1 cellular context compared by ENCODE assay signal in the genomic region with DNA sequence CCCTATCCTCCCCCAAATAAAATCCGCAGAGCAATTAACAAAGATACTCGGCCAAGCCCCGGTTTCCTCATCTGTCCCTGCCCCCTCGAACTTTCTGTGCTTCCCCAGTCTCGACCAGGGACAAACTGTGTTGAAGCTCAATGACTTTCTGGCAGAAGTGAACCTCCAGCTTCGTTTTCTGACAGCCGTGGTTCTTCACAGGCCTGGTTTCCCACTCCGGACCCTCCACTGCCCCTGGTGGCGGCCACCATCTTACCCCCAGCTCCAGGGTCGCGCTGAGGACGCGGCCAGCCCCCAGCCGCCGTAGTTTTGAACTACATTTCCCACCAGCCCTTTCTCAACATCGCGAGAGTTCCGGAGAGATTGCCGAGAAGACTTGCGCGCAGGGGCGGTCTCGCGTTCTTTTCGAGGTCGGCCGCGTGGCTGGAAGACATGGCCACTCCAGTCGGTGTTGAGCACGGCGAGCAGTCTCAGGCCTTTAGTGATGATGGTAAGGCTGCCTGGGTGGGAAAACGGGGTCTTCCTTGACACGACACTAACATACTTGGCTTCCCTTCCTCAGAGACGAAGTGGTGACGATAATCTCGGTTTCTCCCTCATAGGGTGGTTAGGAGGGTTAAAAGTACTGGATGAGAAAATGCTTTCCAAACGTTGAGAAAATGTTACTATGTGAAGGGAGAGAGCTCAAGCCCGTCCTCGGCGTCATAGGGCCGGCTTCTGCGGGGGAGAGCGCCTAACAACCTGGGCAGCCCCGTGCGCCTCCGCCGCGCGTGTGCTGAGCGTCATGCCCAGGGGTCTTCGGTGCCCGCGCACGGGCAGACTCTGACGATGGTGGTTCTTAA.
TF ChIP-seq lines count a peak whose summit lies in the region.

No MANE protein-coding gene starts in this region.

TF ChIP-seq in HEK293, 187 proteins besides CTCF, POLR2A, EP300 and RAD21 (continued from another document):
- TF ChIP-seq, protein P1, sequence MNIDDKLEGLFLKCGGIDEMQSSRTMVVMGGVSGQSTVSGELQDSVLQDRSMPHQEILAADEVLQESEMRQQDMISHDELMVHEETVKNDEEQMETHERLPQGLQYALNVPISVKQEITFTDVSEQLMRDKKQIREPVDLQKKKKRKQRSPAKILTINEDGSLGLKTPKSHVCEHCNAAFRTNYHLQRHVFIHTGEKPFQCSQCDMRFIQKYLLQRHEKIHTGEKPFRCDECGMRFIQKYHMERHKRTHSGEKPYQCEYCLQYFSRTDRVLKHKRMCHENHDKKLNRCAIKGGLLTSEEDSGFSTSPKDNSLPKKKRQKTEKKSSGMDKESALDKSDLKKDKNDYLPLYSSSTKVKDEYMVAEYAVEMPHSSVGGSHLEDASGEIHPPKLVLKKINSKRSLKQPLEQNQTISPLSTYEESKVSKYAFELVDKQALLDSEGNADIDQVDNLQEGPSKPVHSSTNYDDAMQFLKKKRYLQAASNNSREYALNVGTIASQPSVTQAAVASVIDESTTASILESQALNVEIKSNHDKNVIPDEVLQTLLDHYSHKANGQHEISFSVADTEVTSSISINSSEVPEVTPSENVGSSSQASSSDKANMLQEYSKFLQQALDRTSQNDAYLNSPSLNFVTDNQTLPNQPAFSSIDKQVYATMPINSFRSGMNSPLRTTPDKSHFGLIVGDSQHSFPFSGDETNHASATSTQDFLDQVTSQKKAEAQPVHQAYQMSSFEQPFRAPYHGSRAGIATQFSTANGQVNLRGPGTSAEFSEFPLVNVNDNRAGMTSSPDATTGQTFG (tag by site-specific recombination; IDR thresholded peaks at IDR 0.05; ENCODE audit: borderline replicate concordance): no peak
- TF ChIP-seq IKZF3 (tag by site-specific recombination; IDR thresholded peaks at IDR 0.05): no peak
- no peak for TF ChIP-seq HOXC10 (CRISPR knock-in tag; IDR thresholded peaks at IDR 0.05)
- TF ChIP-seq ZNF530 (tag by site-specific recombination; IDR thresholded peaks at IDR 0.05; ENCODE audit: low read depth): peak; percentile 32; the same call in 1 of the 2 replicates
- TF ChIP-seq, protein P2, sequence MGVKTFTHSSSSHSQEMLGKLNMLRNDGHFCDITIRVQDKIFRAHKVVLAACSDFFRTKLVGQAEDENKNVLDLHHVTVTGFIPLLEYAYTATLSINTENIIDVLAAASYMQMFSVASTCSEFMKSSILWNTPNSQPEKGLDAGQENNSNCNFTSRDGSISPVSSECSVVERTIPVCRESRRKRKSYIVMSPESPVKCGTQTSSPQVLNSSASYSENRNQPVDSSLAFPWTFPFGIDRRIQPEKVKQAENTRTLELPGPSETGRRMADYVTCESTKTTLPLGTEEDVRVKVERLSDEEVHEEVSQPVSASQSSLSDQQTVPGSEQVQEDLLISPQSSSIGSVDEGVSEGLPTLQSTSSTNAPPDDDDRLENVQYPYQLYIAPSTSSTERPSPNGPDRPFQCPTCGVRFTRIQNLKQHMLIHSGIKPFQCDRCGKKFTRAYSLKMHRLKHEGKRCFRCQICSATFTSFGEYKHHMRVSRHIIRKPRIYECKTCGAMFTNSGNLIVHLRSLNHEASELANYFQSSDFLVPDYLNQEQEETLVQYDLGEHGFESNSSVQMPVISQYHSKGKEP (tag by site-specific recombination; IDR thresholded peaks at IDR 0.05): peak; percentile 10; the same call in 1 of the 2 replicates
- TF ChIP-seq ZNF335 (tag by site-specific recombination; conservative IDR thresholded peaks at IDR 0.05): peak; percentile 83
- TF ChIP-seq ZNF48 (tag by site-specific recombination; IDR thresholded peaks at IDR 0.05): no peak
- peak; percentile 84 for TF ChIP-seq YY2 (tag by site-specific recombination; IDR thresholded peaks at IDR 0.05)
- peak; percentile 96 for TF ChIP-seq ZNF501 (tag by site-specific recombination; IDR thresholded peaks at IDR 0.05)
- TF ChIP-seq, protein P3, sequence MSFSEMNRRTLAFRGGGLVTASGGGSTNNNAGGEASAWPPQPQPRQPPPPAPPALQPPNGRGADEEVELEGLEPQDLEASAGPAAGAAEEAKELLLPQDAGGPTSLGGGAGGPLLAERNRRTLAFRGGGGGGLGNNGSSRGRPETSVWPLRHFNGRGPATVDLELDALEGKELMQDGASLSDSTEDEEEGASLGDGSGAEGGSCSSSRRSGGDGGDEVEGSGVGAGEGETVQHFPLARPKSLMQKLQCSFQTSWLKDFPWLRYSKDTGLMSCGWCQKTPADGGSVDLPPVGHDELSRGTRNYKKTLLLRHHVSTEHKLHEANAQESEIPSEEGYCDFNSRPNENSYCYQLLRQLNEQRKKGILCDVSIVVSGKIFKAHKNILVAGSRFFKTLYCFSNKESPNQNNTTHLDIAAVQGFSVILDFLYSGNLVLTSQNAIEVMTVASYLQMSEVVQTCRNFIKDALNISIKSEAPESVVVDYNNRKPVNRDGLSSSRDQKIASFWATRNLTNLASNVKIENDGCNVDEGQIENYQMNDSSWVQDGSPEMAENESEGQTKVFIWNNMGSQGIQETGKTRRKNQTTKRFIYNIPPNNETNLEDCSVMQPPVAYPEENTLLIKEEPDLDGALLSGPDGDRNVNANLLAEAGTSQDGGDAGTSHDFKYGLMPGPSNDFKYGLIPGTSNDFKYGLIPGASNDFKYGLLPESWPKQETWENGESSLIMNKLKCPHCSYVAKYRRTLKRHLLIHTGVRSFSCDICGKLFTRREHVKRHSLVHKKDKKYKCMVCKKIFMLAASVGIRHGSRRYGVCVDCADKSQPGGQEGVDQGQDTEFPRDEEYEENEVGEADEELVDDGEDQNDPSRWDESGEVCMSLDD (tag by site-specific recombination; IDR thresholded peaks at IDR 0.05): 0 out of 2 replicates have a peak, but pooled peaks have one; percentile 8
- TF ChIP-seq ZNF843 (tag by site-specific recombination; IDR thresholded peaks at IDR 0.05): peak; percentile 10; the same call in 1 of the 2 replicates
- TF ChIP-seq ZNF2 (tag by site-specific recombination; IDR thresholded peaks at IDR 0.05): peak; percentile 76
- peak; percentile 73 for TF ChIP-seq ZBTB48 (tag by site-specific recombination; IDR thresholded peaks at IDR 0.05)
- TF ChIP-seq KLF8 (tag by site-specific recombination; IDR thresholded peaks at IDR 0.05): peak; percentile 91
- TF ChIP-seq, protein P4, sequence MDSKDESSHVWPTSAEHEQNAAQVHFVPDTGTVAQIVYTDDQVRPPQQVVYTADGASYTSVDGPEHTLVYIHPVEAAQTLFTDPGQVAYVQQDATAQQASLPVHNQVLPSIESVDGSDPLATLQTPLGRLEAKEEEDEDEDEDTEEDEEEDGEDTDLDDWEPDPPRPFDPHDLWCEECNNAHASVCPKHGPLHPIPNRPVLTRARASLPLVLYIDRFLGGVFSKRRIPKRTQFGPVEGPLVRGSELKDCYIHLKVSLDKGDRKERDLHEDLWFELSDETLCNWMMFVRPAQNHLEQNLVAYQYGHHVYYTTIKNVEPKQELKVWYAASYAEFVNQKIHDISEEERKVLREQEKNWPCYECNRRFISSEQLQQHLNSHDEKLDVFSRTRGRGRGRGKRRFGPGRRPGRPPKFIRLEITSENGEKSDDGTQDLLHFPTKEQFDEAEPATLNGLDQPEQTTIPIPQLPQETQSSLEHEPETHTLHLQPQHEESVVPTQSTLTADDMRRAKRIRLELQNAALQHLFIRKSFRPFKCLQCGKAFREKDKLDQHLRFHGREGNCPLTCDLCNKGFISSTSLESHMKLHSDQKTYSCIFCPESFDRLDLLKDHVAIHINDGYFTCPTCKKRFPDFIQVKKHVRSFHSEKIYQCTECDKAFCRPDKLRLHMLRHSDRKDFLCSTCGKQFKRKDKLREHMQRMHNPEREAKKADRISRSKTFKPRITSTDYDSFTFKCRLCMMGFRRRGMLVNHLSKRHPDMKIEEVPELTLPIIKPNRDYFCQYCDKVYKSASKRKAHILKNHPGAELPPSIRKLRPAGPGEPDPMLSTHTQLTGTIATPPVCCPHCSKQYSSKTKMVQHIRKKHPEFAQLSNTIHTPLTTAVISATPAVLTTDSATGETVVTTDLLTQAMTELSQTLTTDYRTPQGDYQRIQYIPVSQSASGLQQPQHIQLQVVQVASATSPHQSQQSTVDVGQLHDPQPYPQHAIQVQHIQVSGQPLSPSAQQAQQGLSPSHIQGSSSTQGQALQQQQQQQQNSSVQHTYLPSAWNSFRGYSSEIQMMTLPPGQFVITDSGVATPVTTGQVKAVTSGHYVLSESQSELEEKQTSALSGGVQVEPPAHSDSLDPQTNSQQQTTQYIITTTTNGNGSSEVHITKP (tag by site-specific recombination; IDR thresholded peaks at IDR 0.05): 0 out of 2 replicates have a peak, but pooled peaks have one; percentile 45
- TF ChIP-seq KLF10 (tag by site-specific recombination; IDR thresholded peaks at IDR 0.05): 0 out of 2 replicates have a peak, but pooled peaks have one; percentile 36
- TF ChIP-seq YY1 (tag by site-specific recombination; IDR thresholded peaks at IDR 0.05): peak; percentile 93
- TF ChIP-seq ZFP69B (tag by site-specific recombination; IDR thresholded peaks at IDR 0.05): peak; percentile 4; the same call in 1 of the 2 replicates
- TF ChIP-seq ZNF76 (tag by site-specific recombination; IDR thresholded peaks at IDR 0.05; ENCODE audit: borderline replicate concordance, low read depth): peak; percentile 95
- no peak for TF ChIP-seq ZNF776 (tag by site-specific recombination; IDR thresholded peaks at IDR 0.05; ENCODE audit: borderline replicate concordance)
- TF ChIP-seq ZFHX2 (tag by site-specific recombination; conservative IDR thresholded peaks at IDR 0.05): peak; percentile 36
- peak; percentile 56 for TF ChIP-seq ZNF629 (tag by site-specific recombination; IDR thresholded peaks at IDR 0.05)
- TF ChIP-seq ZNF391 (tag by site-specific recombination; IDR thresholded peaks at IDR 0.05; ENCODE audit: borderline replicate concordance, low read depth): peak; percentile 13
TF ChIP-seq in HEK293: peak in this region for 47.
